Comparison of ENCODE assay signal across 1 cellular context in genomic region chr20:45269754-45270270, GRCh38.
TF ChIP-seq lines count a peak whose summit lies in the region.

No MANE protein-coding gene starts in this region.

TF ChIP-seq in HepG2, 621 proteins besides CTCF, POLR2A, EP300 and RAD21:
- TF ChIP-seq ZZZ3 (CRISPR knock-in tag; IDR thresholded peaks at IDR 0.05; ENCODE audit: borderline replicate concordance) (no peak), UBTF (CRISPR knock-in tag; IDR thresholded peaks at IDR 0.05) (0 out of 2 replicates have a peak, but pooled peaks have one; percentile 18), HOXD1 (CRISPR knock-in tag; IDR thresholded peaks at IDR 0.05) (no peak)
